ENCODE assay signal across 8 cellular contexts in the genomic region with DNA sequence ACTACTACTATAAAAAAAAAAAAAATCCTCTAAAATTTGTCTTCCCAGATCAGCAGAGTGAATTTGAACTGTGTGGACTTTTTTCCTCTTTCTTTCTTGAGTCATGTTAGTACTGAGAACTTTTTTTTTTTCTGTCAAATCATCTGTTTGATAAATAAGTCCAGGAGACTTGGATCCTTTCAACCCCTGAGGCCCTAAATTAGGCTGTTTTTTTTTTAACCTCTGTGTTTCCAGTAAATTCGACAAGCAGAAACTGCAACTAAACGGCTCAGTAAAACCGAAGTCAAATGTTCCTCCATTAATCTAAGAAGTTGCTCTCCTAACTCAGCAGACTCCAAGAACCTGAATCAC. TPM values are rescaled to one million over a fixed set of nuclear protein-coding genes. Genes with fewer than 3 reads are reported as not detected.
DNase-seq lines count a peak whose midpoint lies in the region; ATAC-seq and TF ChIP-seq lines count a peak whose summit lies in the region.

No MANE protein-coding gene starts in this region.

- H3K36me3 Mint-ChIP-seq in CD4-positive, alpha-beta memory T cell: peaks cover 0 to 21% of the 10 kb centered on the region in 2 donors
- H3K36me3 Mint-ChIP-seq in endodermal cell (ENCODE audit: low read depth): peaks cover 21% of the 10 kb centered on the region

- no peaks in the 10 kb centered on the region for H3F3A ChIP-seq in PC-3 (ENCODE audit: low read length, unreplicated experiment)

- BruUV-seq in PC-3 (replicated peaks; lab: Mats Ljungman, UMichigan): no TSS peak

- H3K4me3 ChIP-seq in CD4-positive, alpha-beta memory T cell (ENCODE audit: low read length in 2 of 2): peak overlapping the region; percentile 9 to 31
- H3K4me3 ChIP-seq in PC-3 (ENCODE audit: low read length) (peak overlapping the region; percentile 98), endodermal cell (ENCODE audit: low read length) (peak overlapping the region; percentile 91), neutrophil (ENCODE audit: low read depth in 1 of 2, low read length in 1 of 2) (peak overlapping the region; percentile 86 to 96)

- H3K27ac Mint-ChIP-seq in CD4-positive, alpha-beta memory T cell: peak overlapping the region; percentile 69 to 92 (median 78)
- no peak overlapping the region for H3K27ac Mint-ChIP-seq in endodermal cell

- peak overlapping the region; percentile 89 for H3K4me2 ChIP-seq in PC-3 (ENCODE audit: low read length)

- H2AFZ ChIP-seq in PC-3 (ENCODE audit: low read length): no peak overlapping the region

- no peak for ATAC-seq in PC-3

- peak overlapping the region; percentile 16 for H3K27ac ChIP-seq in CD4-positive, alpha-beta memory T cell (ENCODE audit: low read depth, low read length)
- H3K27ac ChIP-seq in PC-3 (ENCODE audit: low read length): peak overlapping the region; percentile 86
- H3K27ac ChIP-seq in endodermal cell (ENCODE audit: low read depth, low read length): peak overlapping the region; percentile 24
- peak overlapping the region; percentile 97 for H3K27ac ChIP-seq in neutrophil

- no peak for DNase-seq in CD4-positive, alpha-beta memory T cell
- no peak for DNase-seq in PC-3
- no peak for DNase-seq in endodermal cell
- DNase-seq in OCI-M2 (lab: John Stamatoyannopoulos, UW; ENCODE audit: unreplicated experiment): no peak
- no peak for DNase-seq in DMS79 treated with DMSO at 0.1 percent for 48 hours (lab: John Stamatoyannopoulos, UW)
- DNase-seq in NCI-H526 treated with DMSO at 0.1 percent for 48 hours (lab: John Stamatoyannopoulos, UW): no peak
- DNase-seq in RKO (ENCODE audit: low spot score): no peak

- peak overlapping the region; percentile 77 to 89 (median 82) for H3K4me3 Mint-ChIP-seq in CD4-positive, alpha-beta memory T cell
- peak overlapping the region; percentile 88 for H3K4me3 Mint-ChIP-seq in endodermal cell

- no peaks in the 10 kb centered on the region for H3K9me2 ChIP-seq in PC-3 (replicated peaks; ENCODE audit: low read length)

- peaks cover 18% of the 10 kb centered on the region; the same call in 1 of the 2 replicates for H4K20me1 ChIP-seq in PC-3 (ENCODE audit: low read length)

- peaks cover 49% of the 10 kb centered on the region for H3K4me1 ChIP-seq in CD4-positive, alpha-beta memory T cell (ENCODE audit: insufficient read depth, low read length)
- peaks cover 33% of the 10 kb centered on the region for H3K4me1 ChIP-seq in PC-3 (ENCODE audit: insufficient read depth, low read length)
- peaks cover 10% of the 10 kb centered on the region for H3K4me1 ChIP-seq in endodermal cell (ENCODE audit: control insufficient read depth, insufficient read depth, low read length)
- H3K4me1 ChIP-seq in neutrophil (ENCODE audit: control insufficient read depth in 1 of 2, insufficient read depth in 1 of 2, low read depth in 1 of 2, low read length in 1 of 2): peaks cover 71 to 73% of the 10 kb centered on the region in 2 experiments

- POLR2A ChIA-PET in CD4-positive, alpha-beta memory T cell (lab: Charles Lee; ENCODE audit: partially characterized antibody): interaction anchor here (0.8 to 3.8 kb wide), 11 partner anchors 8 to 93 kb away, joined by 3 to 39 read pairs (median 6); no protein-coding TSS in a partner anchor
- POLR2A ChIA-PET in PC-3 (lab: Charles Lee; ENCODE audit: unreplicated experiment): interaction anchor here (1.3 kb wide), 1 partner anchor 14 kb away, joined by 6 read pairs; no protein-coding TSS in a partner anchor

- 47 to 51% methylated on average over 3 of the region's 3 CpGs for WGBS in endodermal cell (ENCODE audit: insufficient coverage in 1 of 2, insufficient read length in 1 of 2), 2 experiments

- H3K9ac ChIP-seq in PC-3 (ENCODE audit: low read length) (peak overlapping the region; percentile 72), endodermal cell (ENCODE audit: extremely low read depth, low read length, poor library complexity, severe bottlenecking) (peak overlapping the region; percentile 92)

- no peaks in the 10 kb centered on the region for H3K27me3 Mint-ChIP-seq in CD4-positive, alpha-beta memory T cell
- H3K27me3 Mint-ChIP-seq in endodermal cell (ENCODE audit: insufficient read depth): peaks cover 4% of the 10 kb centered on the region

- no peaks in the 10 kb centered on the region for H3K9me3 Mint-ChIP-seq in CD4-positive, alpha-beta memory T cell
- no peaks in the 10 kb centered on the region for H3K9me3 Mint-ChIP-seq in endodermal cell

- TF ChIP-seq CTCF in PC-3 (conservative IDR thresholded peaks at IDR 0.05; ENCODE audit: low read depth, low read length): no peak
- no peak for TF ChIP-seq CTCF in endodermal cell (conservative IDR thresholded peaks at IDR 0.05)
- no peak for TF ChIP-seq CTCF in neutrophil (IDR thresholded peaks at IDR 0.05)

- peaks cover 49% of the 10 kb centered on the region for H3K79me2 ChIP-seq in PC-3 (ENCODE audit: low read length)

- CTCF ChIA-PET in CD4-positive, alpha-beta memory T cell (lab: Charles Lee; ENCODE audit: partially characterized antibody): interaction anchor here (1.2 to 2.0 kb wide), 4 partner anchors 18 to 97 kb away, joined by 5 to 17 read pairs (median 6); no protein-coding TSS in a partner anchor
- CTCF ChIA-PET in PC-3 (lab: Charles Lee): interaction anchor here (0.6 to 1.1 kb wide), 2 partner anchors 23 to 77 kb away, joined by 4 to 6 read pairs; no protein-coding TSS in a partner anchor

- intact Hi-C loops in CD4-positive, alpha-beta memory T cell (cut with micrococcal nuclease): loop anchor here (2.0 to 10.0 kb wide), 2 partner anchors 88 to 598 kb away; partner anchors contain the start of genes MTPAP and ZNF438
- intact Hi-C loops in PC-3 (cut with micrococcal nuclease): no loop called here

- no peaks in the 10 kb centered on the region for H3K9me3 ChIP-seq in CD4-positive, alpha-beta memory T cell (ENCODE audit: control insufficient read depth in 1 of 2, low read length in 2 of 2)
- H3K9me3 ChIP-seq in PC-3 (ENCODE audit: low read length): no peaks in the 10 kb centered on the region
- no peaks in the 10 kb centered on the region for H3K9me3 ChIP-seq in endodermal cell (ENCODE audit: control insufficient read depth, low read length)
- no peaks in the 10 kb centered on the region for H3K9me3 ChIP-seq in neutrophil

- no peaks in the 10 kb centered on the region for H3K27me3 ChIP-seq in CD4-positive, alpha-beta memory T cell (ENCODE audit: insufficient read depth, low read length)
- H3K27me3 ChIP-seq in PC-3 (ENCODE audit: low read length) (no peaks in the 10 kb centered on the region), endodermal cell (ENCODE audit: control insufficient read depth, insufficient read depth, low read length, poor library complexity, severe bottlenecking) (no peaks in the 10 kb centered on the region), neutrophil (no peaks in the 10 kb centered on the region)

- peaks cover 38 to 56% (median 45%) of the 10 kb centered on the region in 4 donors for H3K4me1 Mint-ChIP-seq in CD4-positive, alpha-beta memory T cell
- H3K4me1 Mint-ChIP-seq in endodermal cell: peaks cover 40% of the 10 kb centered on the region

- peaks cover 7% of the 10 kb centered on the region for H3K36me3 ChIP-seq in CD4-positive, alpha-beta memory T cell (ENCODE audit: insufficient read depth, low read length)
- H3K36me3 ChIP-seq in PC-3 (ENCODE audit: low read depth, low read length) (peaks cover 5% of the 10 kb centered on the region; the same call in 1 of the 2 replicates), endodermal cell (ENCODE audit: control insufficient read depth, insufficient read depth, low read length) (peaks cover 44% of the 10 kb centered on the region), neutrophil (peaks cover 20% of the 10 kb centered on the region)

RNA-seq across cellular contexts. Expression of gene MAP3K8, which starts 2.7 kb away (rescaled TPM):
- total RNA-seq in CD4-positive, alpha-beta memory T cell: 1 to 10 TPM; 5.5 to 6.5 TPM
- polyA plus RNA-seq in CD4-positive, alpha-beta memory T cell: 1 to 10 TPM; 2.7 to 5.9 TPM
- total RNA-seq in PC-3 (2014; rRNA removed) (4.9 and 6.5 TPM in 2 replicates), endodermal cell (10 to 100 TPM; 10.2 to 11.7 TPM)
- 9.2 TPM for polyA plus RNA-seq in endodermal cell (2013, experiment 1 of 2)
- polyA plus RNA-seq in endodermal cell (2013, experiment 2 of 2): 10.8 TPM

Comparison
In these comparisons a context has a peak if more than half of its experiments do, and no peak if none do; other contexts are left out.
1. H3K27ac ChIP-seq: peak in every context shown above with its lines; median percentile 97 in neutrophil; 86 in PC-3; 24 in endodermal cell; 16 in CD4-positive, alpha-beta memory T cell.
2. H3K4me3 ChIP-seq: peak in every context shown above with its lines; median percentile 98 in PC-3; 91 in endodermal cell; 91 in neutrophil; 20 in CD4-positive, alpha-beta memory T cell.